In the genomic region with DNA sequence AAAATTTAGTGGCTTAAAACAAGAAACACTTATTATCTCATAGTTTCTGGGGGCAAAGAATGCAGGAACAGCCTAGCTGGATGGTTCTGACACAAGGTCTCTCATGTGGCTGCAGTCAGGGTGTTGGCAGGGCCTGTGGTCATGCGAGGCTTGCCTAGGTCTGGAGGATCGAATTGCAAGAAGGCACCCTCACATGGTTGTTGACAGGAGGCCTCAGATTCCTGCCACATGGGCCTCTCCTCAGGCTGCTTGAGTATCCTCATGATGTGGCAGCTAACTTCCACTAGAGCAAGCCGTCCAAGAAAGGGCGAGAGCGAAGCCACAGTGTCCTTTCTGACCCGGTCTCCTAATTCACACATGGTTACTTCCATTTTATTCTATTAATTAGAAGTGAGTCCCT, we compare ENCODE assay signal across 23 cellular contexts.
"Had no signal": no experiment of that assay in that cellular context is flagged by ENCODE, and none has a peak within 500 bp of the region (broad histone marks: within the 10 kb centered on the region; RNA-seq: fewer than 3 reads in every experiment).

No MANE protein-coding gene starts in this region.

- H3K4me3 ChIP-seq: heart right ventricle, tibial nerve had no signal

- H3K27me3 ChIP-seq: heart right ventricle, tibial nerve had no signal

- H3K9me3 Mint-ChIP-seq: activated CD4-positive, alpha-beta memory T cell treated with anti-CD3 and anti-CD28 coated beads for 36 hours; activated CD4-positive, alpha-beta T cell treated with anti-CD3 and anti-CD28 coated beads, Interleukin-2, amount 10 ng/mL, durations not matched to agents 24 days and 14 days; activated naive CD4-positive, alpha-beta T cell treated with anti-CD3 and anti-CD28 coated beads, Interleukin-2, amount 10 ng/mL, durations not matched to agents 7 days and 5 days; activated T-helper 1 cell treated with anti-CD3 and anti-CD28 coated beads, Interleukin-12 subunit alpha, Interleukin-12 subunit beta, Interleukin-2, Interleukin-4 antibody, amounts not matched to agents 30 ng/mL and 10 ng/mL and 1 ng/mL, durations not matched to agents 14 hours and 24 hours and 36 hours; mesothelial cell of epicardium; T-helper 2 cell treated with Interferon-gamma antibody and Interleukin-4, amounts not matched to agents 5 μg/mL and 100 μg/mL, for 36 hours had no signal

- ATAC-seq: esophagus mucosa; heart right ventricle; left cardiac atrium; left ventricle myocardium superior; naive thymus-derived CD4-positive, alpha-beta T cell; right cardiac atrium had no signal

- H3K36me3 ChIP-seq: heart right ventricle, tibial nerve, WERI-Rb-1 had no signal

- H3K27ac Mint-ChIP-seq: activated CD4-positive, alpha-beta memory T cell treated with anti-CD3 and anti-CD28 coated beads for 36 hours; activated CD4-positive, alpha-beta T cell treated with anti-CD3 and anti-CD28 coated beads, Interleukin-2, amount 10 ng/mL, durations not matched to agents 24 days and 14 days; activated naive CD4-positive, alpha-beta T cell treated with anti-CD3 and anti-CD28 coated beads, Interleukin-2, amount 10 ng/mL, durations not matched to agents 7 days and 5 days; activated T-helper 1 cell treated with anti-CD3 and anti-CD28 coated beads, Interleukin-12 subunit alpha, Interleukin-12 subunit beta, Interleukin-2, Interleukin-4 antibody, amounts not matched to agents 30 ng/mL and 10 ng/mL and 1 ng/mL, durations not matched to agents 14 hours and 24 hours and 36 hours; mesothelial cell of epicardium; T-helper 2 cell treated with Interferon-gamma antibody and Interleukin-4, amounts not matched to agents 5 μg/mL and 100 μg/mL, for 36 hours had no signal

- H3K4me3 Mint-ChIP-seq: activated CD4-positive, alpha-beta memory T cell treated with anti-CD3 and anti-CD28 coated beads for 36 hours; activated CD4-positive, alpha-beta T cell treated with anti-CD3 and anti-CD28 coated beads, Interleukin-2, amount 10 ng/mL, durations not matched to agents 24 days and 14 days; activated naive CD4-positive, alpha-beta T cell treated with anti-CD3 and anti-CD28 coated beads, Interleukin-2, amount 10 ng/mL, durations not matched to agents 7 days and 5 days; activated T-helper 1 cell treated with anti-CD3 and anti-CD28 coated beads, Interleukin-12 subunit alpha, Interleukin-12 subunit beta, Interleukin-2, Interleukin-4 antibody, amounts not matched to agents 30 ng/mL and 10 ng/mL and 1 ng/mL, durations not matched to agents 14 hours and 24 hours and 36 hours; mesothelial cell of epicardium; naive thymus-derived CD4-positive, alpha-beta T cell; T-helper 2 cell treated with Interferon-gamma antibody and Interleukin-4, amounts not matched to agents 5 μg/mL and 100 μg/mL, for 36 hours had no signal

- DNase-seq: activated CD4-positive, alpha-beta memory T cell treated with anti-CD3 and anti-CD28 coated beads for 36 hours; activated CD4-positive, alpha-beta T cell treated with anti-CD3 and anti-CD28 coated beads, Interleukin-2, amount 10 ng/mL, durations not matched to agents 24 days and 14 days; activated CD4-positive, CD25-positive, alpha-beta regulatory T cell treated with anti-CD3 and anti-CD28 coated beads, Interleukin-2, amount 50 U/mL, for 72 hours; activated CD8-positive, alpha-beta memory T cell treated with anti-CD3 and anti-CD28 coated beads, Interleukin-2, amount 50 U/mL, for 4 hours; activated effector memory CD4-positive, alpha-beta T cell treated with anti-CD3 and anti-CD28 coated beads, Interleukin-2, amount 50 U/mL, for 16 hours; activated naive CD4-positive, alpha-beta T cell treated with anti-CD3 and anti-CD28 coated beads, Interleukin-2, amount 10 ng/mL, durations not matched to agents 7 days and 5 days; activated T-cell treated with anti-CD3 and anti-CD28 coated beads, Interleukin-2, amount 50 U/mL, for 1 hour; amniotic stem cell; caudate nucleus; cortex of kidney; heart right ventricle; left cardiac atrium; left ventricle myocardium superior; naive thymus-derived CD4-positive, alpha-beta T cell; right cardiac atrium; stimulated activated naive CD4-positive, alpha-beta T cell treated with Interleukin-2 at 50 U/mL for 16 hours; T-helper 1 cell; WERI-Rb-1 had no signal

- H3K9me3 ChIP-seq: heart right ventricle, tibial nerve had no signal

- H3K36me3 Mint-ChIP-seq: activated CD4-positive, alpha-beta memory T cell treated with anti-CD3 and anti-CD28 coated beads for 36 hours; activated naive CD4-positive, alpha-beta T cell treated with anti-CD3 and anti-CD28 coated beads, Interleukin-2, amount 10 ng/mL, durations not matched to agents 7 days and 5 days; mesothelial cell of epicardium had no signal

- H3K27ac ChIP-seq: heart right ventricle, tibial nerve, WERI-Rb-1 had no signal
